Comparison of ENCODE assay signal across 12 cellular contexts in genomic region chr17:67559381-67559966, GRCh38.
DNase-seq lines count a peak whose midpoint lies in the region; ATAC-seq and TF ChIP-seq lines count a peak whose summit lies in the region.
"Had no signal": no experiment of that assay in that cellular context is flagged by ENCODE, and none has a peak within 500 bp of the region (broad histone marks: within the 10 kb centered on the region; RNA-seq: fewer than 3 reads in every experiment).

No MANE protein-coding gene starts in this region.

- H3K4me3 ChIP-seq in OCI-LY1 (ENCODE audit: low read depth, low read length, poor library complexity, severe bottlenecking) (no peak overlapping the region), epithelial cell of proximal tubule (ENCODE audit: low read depth, low read length) (no peak overlapping the region)
- H3K4me3 ChIP-seq: tibial nerve had no signal

- no peak overlapping the region for H3K4me3 Mint-ChIP-seq in natural killer cell
- H3K4me3 Mint-ChIP-seq in natural killer cell treated with Interleukin-12 subunit alpha and Interleukin-12 subunit beta and Interleukin-15 and Interleukin-18, amount 100 ng/mL, for 72 hours: no peak overlapping the region
- H3K4me3 Mint-ChIP-seq in CD14-positive monocyte: no peak overlapping the region
- H3K4me3 Mint-ChIP-seq: nephron had no signal

- H3F3A ChIP-seq in OCI-LY1 (ENCODE audit: insufficient read depth, low read length): no peaks in the 10 kb centered on the region

- peak overlapping the region; percentile 43 to 78 for H3K27ac Mint-ChIP-seq in natural killer cell
- H3K27ac Mint-ChIP-seq in natural killer cell treated with Interleukin-12 subunit alpha and Interleukin-12 subunit beta and Interleukin-15 and Interleukin-18, amount 100 ng/mL, for 72 hours: no peak overlapping the region
- H3K27ac Mint-ChIP-seq in CD14-positive monocyte: no peak overlapping the region
- H3K27ac Mint-ChIP-seq: nephron had no signal

- H3K4me2 ChIP-seq in OCI-LY1 (ENCODE audit: low read length): no peak overlapping the region

- H3K27me3 Mint-ChIP-seq in natural killer cell (ENCODE audit: low read depth in 2 of 2) (no peaks in the 10 kb centered on the region), CD14-positive monocyte (ENCODE audit: low read depth in 3 of 3) (peaks cover 0 to 1% (median 0%) of the 10 kb centered on the region in 3 donors)
- H3K27me3 Mint-ChIP-seq in natural killer cell treated with Interleukin-12 subunit alpha and Interleukin-12 subunit beta and Interleukin-15 and Interleukin-18, amount 100 ng/mL, for 72 hours: no peaks in the 10 kb centered on the region

- H3K4me1 Mint-ChIP-seq in natural killer cell (peaks cover 13 to 17% of the 10 kb centered on the region in 2 donors), CD14-positive monocyte (no peaks in the 10 kb centered on the region)
- peaks cover 5 to 25% of the 10 kb centered on the region in 2 donors for H3K4me1 Mint-ChIP-seq in natural killer cell treated with Interleukin-12 subunit alpha and Interleukin-12 subunit beta and Interleukin-15 and Interleukin-18, amount 100 ng/mL, for 72 hours (ENCODE audit: low read depth in 2 of 2)

- DNase-seq in natural killer cell: no peak
- DNase-seq in natural killer cell treated with Interleukin-12 subunit alpha and Interleukin-12 subunit beta and Interleukin-15 and Interleukin-18, amount 100 ng/mL, for 72 hours (ENCODE audit: low spot score): no peak
- no peak for DNase-seq in epithelial cell of proximal tubule (ENCODE audit: low read depth)
- no peak for DNase-seq in CD14-positive monocyte (ENCODE audit: low spot score)
- no peak for DNase-seq in OCI-M2 (lab: John Stamatoyannopoulos, UW; ENCODE audit: unreplicated experiment)
- no peak for DNase-seq in amniotic stem cell (lab: John Stamatoyannopoulos, UW)
- DNase-seq: DMS153; NK-92 treated with Interleukin-12 subunit alpha and Interleukin-12 subunit beta, amount 100 ng/mL, for 24 hours had no signal

- no peaks in the 10 kb centered on the region for H4K20me1 ChIP-seq in OCI-LY1 (ENCODE audit: insufficient read depth, low read length)

- no peaks in the 10 kb centered on the region for H3K9me3 ChIP-seq in OCI-LY1 (ENCODE audit: low read length)

- H3K9me3 Mint-ChIP-seq in natural killer cell: peaks cover 0 to 2% of the 10 kb centered on the region in 2 donors
- peaks cover 3% of the 10 kb centered on the region for H3K9me3 Mint-ChIP-seq in natural killer cell treated with Interleukin-12 subunit alpha and Interleukin-12 subunit beta and Interleukin-15 and Interleukin-18, amount 100 ng/mL, for 72 hours
- peaks cover 4 to 8% (median 7%) of the 10 kb centered on the region in 7 donors for H3K9me3 Mint-ChIP-seq in CD14-positive monocyte
- H3K9me3 Mint-ChIP-seq: nephron had no signal

- no peak overlapping the region for H3K27ac ChIP-seq in OCI-LY1 (ENCODE audit: low read depth, low read length, poor library complexity, severe bottlenecking)
- H3K27ac ChIP-seq: tibial nerve had no signal

- no peaks in the 10 kb centered on the region for H3K9me2 ChIP-seq in OCI-LY1 (ENCODE audit: low read depth, low read length)

- no peak for ATAC-seq in natural killer cell
- ATAC-seq in natural killer cell treated with Interleukin-12 subunit alpha and Interleukin-12 subunit beta and Interleukin-15 and Interleukin-18, amount 100 ng/mL, for 72 hours: no peak
- no peak for ATAC-seq in GM18517 (IDR thresholded peaks at IDR 0.05; ENCODE audit: unreplicated experiment)

- intact Hi-C loops in natural killer cell (cut with micrococcal nuclease): loop anchor here (2.0 kb wide), 1 partner anchor 21 kb away; no protein-coding TSS in a partner anchor
- intact Hi-C loops in CD14-positive monocyte (cut with micrococcal nuclease): no loop called here

- H3K36me3 Mint-ChIP-seq in natural killer cell (peaks cover 21% of the 10 kb centered on the region), CD14-positive monocyte (peaks cover 15 to 27% of the 10 kb centered on the region in 2 donors)
- peaks cover 11% of the 10 kb centered on the region for H3K36me3 Mint-ChIP-seq in natural killer cell treated with Interleukin-12 subunit alpha and Interleukin-12 subunit beta and Interleukin-15 and Interleukin-18, amount 100 ng/mL, for 72 hours

- no peaks in the 10 kb centered on the region for H3K36me3 ChIP-seq in OCI-LY1 (ENCODE audit: insufficient read depth, low read length)

- no peaks in the 10 kb centered on the region for H3K4me1 ChIP-seq in OCI-LY1 (ENCODE audit: insufficient read depth, low read length, severe bottlenecking)
- H3K4me1 ChIP-seq: tibial nerve had no signal

- H3K79me2 ChIP-seq in OCI-LY1 (ENCODE audit: insufficient read depth, low read length): no peaks in the 10 kb centered on the region

- no peak overlapping the region for H2AFZ ChIP-seq in OCI-LY1 (ENCODE audit: low read length)

- TF ChIP-seq CTCF in natural killer cell (IDR thresholded peaks at IDR 0.05) (no peak), OCI-LY1 (IDR thresholded peaks at IDR 0.05; ENCODE audit: low read length) (peak; percentile 64), epithelial cell of proximal tubule (conservative IDR thresholded peaks at IDR 0.05; ENCODE audit: low read depth, low read length) (peak; percentile 63), CD14-positive monocyte (IDR thresholded peaks at IDR 0.05) (no peak)

- no peak overlapping the region for H3K9ac ChIP-seq in OCI-LY1 (ENCODE audit: low read length)

- peaks cover 6% of the 10 kb centered on the region; the same call in 1 of the 2 replicates for H3K27me3 ChIP-seq in OCI-LY1 (ENCODE audit: insufficient read depth, low read length)
- H3K27me3 ChIP-seq: tibial nerve had no signal

Comparison
In these comparisons a context has a peak if more than half of its experiments do, and no peak if none do; other contexts are left out.
1. H3K27ac Mint-ChIP-seq: peak in natural killer cell (2 of 2); none in natural killer cell treated with Interleukin-12 subunit alpha and Interleukin-12 subunit beta and Interleukin-15 and Interleukin-18, amount 100 ng/mL, for 72 hours (0 of 2) and CD14-positive monocyte (0 of 7).
2. CTCF ChIP-seq: peak in OCI-LY1 (single experiment) and epithelial cell of proximal tubule (single experiment); none in natural killer cell (single experiment) and CD14-positive monocyte (single experiment).